In the genomic region with DNA sequence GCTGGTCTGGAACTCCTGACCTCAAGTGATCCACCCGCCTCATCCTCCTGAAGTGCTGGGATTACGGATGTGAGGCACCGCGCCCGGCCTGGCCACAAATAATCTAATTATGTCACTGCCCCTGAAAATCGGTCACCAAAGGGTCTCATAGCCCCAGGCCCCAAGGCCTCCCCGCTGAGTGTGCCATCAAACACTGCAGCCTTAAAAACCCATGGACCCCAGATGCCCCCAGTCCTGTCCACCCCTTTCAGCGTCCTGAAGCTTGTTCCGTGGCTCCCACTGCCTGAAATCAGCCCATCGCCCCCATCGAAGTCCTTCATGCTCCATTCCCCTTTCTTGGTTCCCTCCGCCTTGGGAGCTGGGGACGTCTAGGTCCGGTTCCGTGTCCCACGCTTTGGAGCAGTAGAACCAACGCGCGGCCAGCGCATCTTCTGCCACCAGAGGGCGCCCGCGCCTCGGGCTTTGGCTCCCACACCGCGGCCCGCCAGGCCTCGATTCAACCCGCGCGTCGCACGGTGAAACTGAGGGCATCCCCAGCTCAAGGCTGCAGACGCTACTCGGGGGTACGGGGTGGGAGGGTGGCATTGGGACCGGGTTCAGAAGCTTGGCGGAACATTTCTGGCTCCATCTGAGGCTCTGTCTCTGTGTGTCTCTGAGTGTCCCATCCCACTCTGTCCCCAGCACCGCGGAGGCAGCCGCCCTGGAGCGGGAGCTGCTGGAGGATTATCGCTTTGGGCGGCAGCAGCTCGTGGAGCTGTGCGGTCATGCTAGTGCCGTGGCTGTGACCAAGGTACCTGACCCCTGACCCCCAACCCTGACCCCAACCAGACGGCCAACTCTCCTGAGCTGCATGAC, we compare ENCODE assay signal across 1 cellular context.
TF ChIP-seq lines count a peak whose summit lies in the region.

No MANE protein-coding gene starts in this region.

TF ChIP-seq in endothelial cell of umbilical vein, 7 proteins besides CTCF, POLR2A, EP300 and RAD21:
- no peak for TF ChIP-seq MYC (IDR thresholded peaks at IDR 0.05; ENCODE audit: low read depth, low read length)
- no peak for TF ChIP-seq GATA2 (IDR thresholded peaks at IDR 0.05; ENCODE audit: insufficient read depth, insufficient read length, low read depth, low read length)
- no peak for TF ChIP-seq JUN (IDR thresholded peaks at IDR 0.05; ENCODE audit: borderline replicate concordance, insufficient read depth, insufficient read length, low read depth)
- TF ChIP-seq EZH2 (IDR thresholded peaks at IDR 0.05; ENCODE audit: borderline replicate concordance, low read depth, low read length, severe bottlenecking): no peak
- TF ChIP-seq, protein P1, sequence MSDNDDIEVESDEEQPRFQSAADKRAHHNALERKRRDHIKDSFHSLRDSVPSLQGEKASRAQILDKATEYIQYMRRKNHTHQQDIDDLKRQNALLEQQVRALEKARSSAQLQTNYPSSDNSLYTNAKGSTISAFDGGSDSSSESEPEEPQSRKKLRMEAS (IDR thresholded peaks at IDR 0.05; ENCODE audit: insufficient read depth, insufficient read length): no peak
- TF ChIP-seq POLR2AphosphoS5 (IDR thresholded peaks at IDR 0.05; ENCODE audit: insufficient read depth, low read depth, low read length): no peak
- no peak for TF ChIP-seq FOS (IDR thresholded peaks at IDR 0.05; ENCODE audit: borderline replicate concordance, insufficient read depth, low read length)
